ENCODE assay signal across 2 cellular contexts in the genomic region with DNA sequence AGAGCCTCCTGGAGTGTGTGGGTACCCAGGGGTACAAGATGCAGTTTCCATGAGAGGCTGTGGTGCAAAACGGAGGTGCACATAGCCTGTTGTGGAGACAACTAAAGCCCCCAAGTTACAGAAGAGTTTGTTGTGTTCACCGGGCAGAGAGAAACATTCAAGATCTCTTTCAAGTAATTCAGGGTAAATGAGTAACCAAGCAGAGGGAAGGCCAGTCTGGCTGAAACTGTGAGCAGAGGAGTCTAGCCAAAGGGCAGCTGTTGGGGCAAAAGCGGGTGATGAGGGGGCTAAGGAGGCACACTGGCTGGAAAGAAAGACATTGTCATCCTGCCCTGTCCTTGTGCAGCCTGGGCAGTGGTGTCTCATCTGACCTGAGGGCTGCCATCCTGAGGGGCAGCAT.
TF ChIP-seq lines count a peak whose summit lies in the region.

No MANE protein-coding gene starts in this region.

TF ChIP-seq in HepG2, 621 proteins besides CTCF, POLR2A, EP300 and RAD21 (continues in another document):
- TF ChIP-seq CREM (IDR thresholded peaks at IDR 0.05) (no peak), CREM (CRISPR knock-in tag; IDR thresholded peaks at IDR 0.05) (no peak), MAZ (IDR thresholded peaks at IDR 0.05; ENCODE audit: borderline replicate concordance, low read depth, low read length) (no peak), MAZ (CRISPR knock-in tag; IDR thresholded peaks at IDR 0.05; ENCODE audit: low read depth) (no peak), ATRX (CRISPR knock-in tag; IDR thresholded peaks at IDR 0.05; ENCODE audit: borderline replicate concordance) (no peak), ZNF777 (CRISPR knock-in tag; IDR thresholded peaks at IDR 0.05) (no peak), SALL1 (CRISPR knock-in tag; IDR thresholded peaks at IDR 0.05) (no peak), FLYWCH1 (CRISPR knock-in tag; IDR thresholded peaks at IDR 0.05) (no peak), GATAD2A (CRISPR knock-in tag; IDR thresholded peaks at IDR 0.05) (no peak), ZNF674 (CRISPR knock-in tag; IDR thresholded peaks at IDR 0.05; ENCODE audit: low read depth) (no peak), HMGA1 (CRISPR knock-in tag; conservative IDR thresholded peaks at IDR 0.05) (no peak), ZNF124 (CRISPR knock-in tag; IDR thresholded peaks at IDR 0.05) (no peak), ZBTB3 (CRISPR knock-in tag; IDR thresholded peaks at IDR 0.05; ENCODE audit: borderline replicate concordance, low read depth) (no peak)
- TF ChIP-seq, protein P1, sequence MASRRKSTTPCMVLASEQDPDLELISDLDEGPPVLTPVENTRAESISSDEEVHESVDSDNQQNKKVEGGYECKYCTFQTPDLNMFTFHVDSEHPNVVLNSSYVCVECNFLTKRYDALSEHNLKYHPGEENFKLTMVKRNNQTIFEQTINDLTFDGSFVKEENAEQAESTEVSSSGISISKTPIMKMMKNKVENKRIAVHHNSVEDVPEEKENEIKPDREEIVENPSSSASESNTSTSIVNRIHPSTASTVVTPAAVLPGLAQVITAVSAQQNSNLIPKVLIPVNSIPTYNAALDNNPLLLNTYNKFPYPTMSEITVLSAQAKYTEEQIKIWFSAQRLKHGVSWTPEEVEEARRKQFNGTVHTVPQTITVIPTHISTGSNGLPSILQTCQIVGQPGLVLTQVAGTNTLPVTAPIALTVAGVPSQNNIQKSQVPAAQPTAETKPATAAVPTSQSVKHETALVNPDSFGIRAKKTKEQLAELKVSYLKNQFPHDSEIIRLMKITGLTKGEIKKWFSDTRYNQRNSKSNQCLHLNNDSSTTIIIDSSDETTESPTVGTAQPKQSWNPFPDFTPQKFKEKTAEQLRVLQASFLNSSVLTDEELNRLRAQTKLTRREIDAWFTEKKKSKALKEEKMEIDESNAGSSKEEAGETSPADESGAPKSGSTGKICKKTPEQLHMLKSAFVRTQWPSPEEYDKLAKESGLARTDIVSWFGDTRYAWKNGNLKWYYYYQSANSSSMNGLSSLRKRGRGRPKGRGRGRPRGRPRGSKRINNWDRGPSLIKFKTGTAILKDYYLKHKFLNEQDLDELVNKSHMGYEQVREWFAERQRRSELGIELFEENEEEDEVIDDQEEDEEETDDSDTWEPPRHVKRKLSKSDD (CRISPR knock-in tag; IDR thresholded peaks at IDR 0.05; ENCODE audit: low read depth): no peak
- TF ChIP-seq, protein P2, sequence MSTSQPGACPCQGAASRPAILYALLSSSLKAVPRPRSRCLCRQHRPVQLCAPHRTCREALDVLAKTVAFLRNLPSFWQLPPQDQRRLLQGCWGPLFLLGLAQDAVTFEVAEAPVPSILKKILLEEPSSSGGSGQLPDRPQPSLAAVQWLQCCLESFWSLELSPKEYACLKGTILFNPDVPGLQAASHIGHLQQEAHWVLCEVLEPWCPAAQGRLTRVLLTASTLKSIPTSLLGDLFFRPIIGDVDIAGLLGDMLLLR (CRISPR knock-in tag; IDR thresholded peaks at IDR 0.05): no peak
- TF ChIP-seq, protein P3, sequence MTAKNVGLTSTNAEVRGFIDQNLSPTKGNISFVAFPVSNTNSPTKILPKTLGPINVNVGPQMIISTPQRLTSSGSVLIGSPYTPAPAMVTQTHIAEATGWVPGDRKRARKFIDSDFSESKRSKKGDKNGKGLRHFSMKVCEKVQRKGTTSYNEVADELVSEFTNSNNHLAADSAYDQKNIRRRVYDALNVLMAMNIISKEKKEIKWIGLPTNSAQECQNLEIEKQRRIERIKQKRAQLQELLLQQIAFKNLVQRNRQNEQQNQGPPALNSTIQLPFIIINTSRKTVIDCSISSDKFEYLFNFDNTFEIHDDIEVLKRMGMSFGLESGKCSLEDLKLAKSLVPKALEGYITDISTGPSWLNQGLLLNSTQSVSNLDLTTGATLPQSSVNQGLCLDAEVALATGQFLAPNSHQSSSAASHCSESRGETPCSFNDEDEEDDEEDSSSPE (CRISPR knock-in tag; IDR thresholded peaks at IDR 0.05): no peak
- TF ChIP-seq, protein P4, sequence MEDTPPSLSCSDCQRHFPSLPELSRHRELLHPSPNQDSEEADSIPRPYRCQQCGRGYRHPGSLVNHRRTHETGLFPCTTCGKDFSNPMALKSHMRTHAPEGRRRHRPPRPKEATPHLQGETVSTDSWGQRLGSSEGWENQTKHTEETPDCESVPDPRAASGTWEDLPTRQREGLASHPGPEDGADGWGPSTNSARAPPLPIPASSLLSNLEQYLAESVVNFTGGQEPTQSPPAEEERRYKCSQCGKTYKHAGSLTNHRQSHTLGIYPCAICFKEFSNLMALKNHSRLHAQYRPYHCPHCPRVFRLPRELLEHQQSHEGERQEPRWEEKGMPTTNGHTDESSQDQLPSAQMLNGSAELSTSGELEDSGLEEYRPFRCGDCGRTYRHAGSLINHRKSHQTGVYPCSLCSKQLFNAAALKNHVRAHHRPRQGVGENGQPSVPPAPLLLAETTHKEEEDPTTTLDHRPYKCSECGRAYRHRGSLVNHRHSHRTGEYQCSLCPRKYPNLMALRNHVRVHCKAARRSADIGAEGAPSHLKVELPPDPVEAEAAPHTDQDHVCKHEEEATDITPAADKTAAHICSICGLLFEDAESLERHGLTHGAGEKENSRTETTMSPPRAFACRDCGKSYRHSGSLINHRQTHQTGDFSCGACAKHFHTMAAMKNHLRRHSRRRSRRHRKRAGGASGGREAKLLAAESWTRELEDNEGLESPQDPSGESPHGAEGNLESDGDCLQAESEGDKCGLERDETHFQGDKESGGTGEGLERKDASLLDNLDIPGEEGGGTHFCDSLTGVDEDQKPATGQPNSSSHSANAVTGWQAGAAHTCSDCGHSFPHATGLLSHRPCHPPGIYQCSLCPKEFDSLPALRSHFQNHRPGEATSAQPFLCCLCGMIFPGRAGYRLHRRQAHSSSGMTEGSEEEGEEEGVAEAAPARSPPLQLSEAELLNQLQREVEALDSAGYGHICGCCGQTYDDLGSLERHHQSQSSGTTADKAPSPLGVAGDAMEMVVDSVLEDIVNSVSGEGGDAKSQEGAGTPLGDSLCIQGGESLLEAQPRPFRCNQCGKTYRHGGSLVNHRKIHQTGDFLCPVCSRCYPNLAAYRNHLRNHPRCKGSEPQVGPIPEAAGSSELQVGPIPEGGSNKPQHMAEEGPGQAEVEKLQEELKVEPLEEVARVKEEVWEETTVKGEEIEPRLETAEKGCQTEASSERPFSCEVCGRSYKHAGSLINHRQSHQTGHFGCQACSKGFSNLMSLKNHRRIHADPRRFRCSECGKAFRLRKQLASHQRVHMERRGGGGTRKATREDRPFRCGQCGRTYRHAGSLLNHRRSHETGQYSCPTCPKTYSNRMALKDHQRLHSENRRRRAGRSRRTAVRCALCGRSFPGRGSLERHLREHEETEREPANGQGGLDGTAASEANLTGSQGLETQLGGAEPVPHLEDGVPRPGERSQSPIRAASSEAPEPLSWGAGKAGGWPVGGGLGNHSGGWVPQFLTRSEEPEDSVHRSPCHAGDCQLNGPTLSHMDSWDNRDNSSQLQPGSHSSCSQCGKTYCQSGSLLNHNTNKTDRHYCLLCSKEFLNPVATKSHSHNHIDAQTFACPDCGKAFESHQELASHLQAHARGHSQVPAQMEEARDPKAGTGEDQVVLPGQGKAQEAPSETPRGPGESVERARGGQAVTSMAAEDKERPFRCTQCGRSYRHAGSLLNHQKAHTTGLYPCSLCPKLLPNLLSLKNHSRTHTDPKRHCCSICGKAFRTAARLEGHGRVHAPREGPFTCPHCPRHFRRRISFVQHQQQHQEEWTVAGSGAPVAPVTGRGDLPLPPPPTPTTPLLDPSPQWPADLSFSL (CRISPR knock-in tag; IDR thresholded peaks at IDR 0.05): no peak

TF ChIP-seq in HCT116, 20 proteins besides CTCF, POLR2A, EP300 and RAD21:
- TF ChIP-seq CEBPB (IDR thresholded peaks at IDR 0.05; ENCODE audit: low read depth): no peak
- no peak for TF ChIP-seq JUND (IDR thresholded peaks at IDR 0.05)
- TF ChIP-seq, protein P5, sequence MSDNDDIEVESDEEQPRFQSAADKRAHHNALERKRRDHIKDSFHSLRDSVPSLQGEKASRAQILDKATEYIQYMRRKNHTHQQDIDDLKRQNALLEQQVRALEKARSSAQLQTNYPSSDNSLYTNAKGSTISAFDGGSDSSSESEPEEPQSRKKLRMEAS (IDR thresholded peaks at IDR 0.05): no peak
- no peak for TF ChIP-seq EGR1 (IDR thresholded peaks at IDR 0.05; ENCODE audit: low read depth)
- TF ChIP-seq, protein P6, sequence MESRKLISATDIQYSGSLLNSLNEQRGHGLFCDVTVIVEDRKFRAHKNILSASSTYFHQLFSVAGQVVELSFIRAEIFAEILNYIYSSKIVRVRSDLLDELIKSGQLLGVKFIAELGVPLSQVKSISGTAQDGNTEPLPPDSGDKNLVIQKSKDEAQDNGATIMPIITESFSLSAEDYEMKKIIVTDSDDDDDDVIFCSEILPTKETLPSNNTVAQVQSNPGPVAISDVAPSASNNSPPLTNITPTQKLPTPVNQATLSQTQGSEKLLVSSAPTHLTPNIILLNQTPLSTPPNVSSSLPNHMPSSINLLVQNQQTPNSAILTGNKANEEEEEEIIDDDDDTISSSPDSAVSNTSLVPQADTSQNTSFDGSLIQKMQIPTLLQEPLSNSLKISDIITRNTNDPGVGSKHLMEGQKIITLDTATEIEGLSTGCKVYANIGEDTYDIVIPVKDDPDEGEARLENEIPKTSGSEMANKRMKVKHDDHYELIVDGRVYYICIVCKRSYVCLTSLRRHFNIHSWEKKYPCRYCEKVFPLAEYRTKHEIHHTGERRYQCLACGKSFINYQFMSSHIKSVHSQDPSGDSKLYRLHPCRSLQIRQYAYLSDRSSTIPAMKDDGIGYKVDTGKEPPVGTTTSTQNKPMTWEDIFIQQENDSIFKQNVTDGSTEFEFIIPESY (IDR thresholded peaks at IDR 0.05; ENCODE audit: extremely low read depth, insufficient replicate concordance, low read length): no peak
- no peak for TF ChIP-seq YY1 (IDR thresholded peaks at IDR 0.05; ENCODE audit: extremely low read depth, insufficient replicate concordance, low read depth, low read length)
- no peak for TF ChIP-seq ELF1 (IDR thresholded peaks at IDR 0.05; ENCODE audit: borderline replicate concordance, low read depth)
- no peak for TF ChIP-seq SIN3A (IDR thresholded peaks at IDR 0.05; ENCODE audit: low read depth)
